18 cellular contexts compared by ENCODE assay signal in the genomic region with DNA sequence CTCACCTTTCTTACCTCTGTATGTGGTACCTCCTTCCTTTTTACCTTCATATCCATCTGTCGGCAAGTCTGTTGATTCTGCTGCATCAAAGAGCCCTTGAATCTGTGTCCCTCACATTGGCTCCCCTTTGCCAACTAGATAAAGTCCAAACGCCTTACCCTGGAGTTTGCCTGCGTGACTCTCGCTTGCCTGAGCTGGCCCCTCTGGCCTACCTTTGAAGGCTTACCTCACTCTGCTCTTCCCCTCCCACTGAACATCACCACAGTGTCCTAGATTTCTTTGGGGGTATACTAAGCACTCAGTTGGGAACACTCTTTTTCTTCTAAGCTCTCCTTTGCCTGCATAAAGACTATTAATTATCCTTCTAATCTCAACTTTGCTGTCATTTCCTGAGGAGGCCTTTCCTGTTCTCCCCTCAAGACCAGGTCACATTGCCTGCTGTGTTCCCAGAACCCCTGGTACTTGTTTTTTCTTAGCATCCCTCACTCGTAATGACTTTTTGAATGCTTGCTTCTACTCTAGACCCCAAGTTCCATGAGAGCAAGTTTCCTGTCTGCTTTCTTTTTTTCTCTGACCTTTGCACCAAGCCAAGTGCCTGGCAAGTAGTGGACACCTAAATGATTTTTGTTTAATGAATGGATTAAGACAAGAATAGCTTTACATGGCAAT.
A peak's percentile ranks its signal among the peaks of the same experiment; 100 is the strongest.
DNase-seq lines count a peak whose midpoint lies in the region; ATAC-seq and TF ChIP-seq lines count a peak whose summit lies in the region.
"Had no signal": no experiment of that assay in that cellular context is flagged by ENCODE, and none has a peak within 500 bp of the region (broad histone marks: within the 10 kb centered on the region; RNA-seq: fewer than 3 reads in every experiment).

No MANE protein-coding gene starts in this region.

- H3K9me3 Mint-ChIP-seq in Caco-2 (ENCODE audit: unreplicated experiment): no peaks in the 10 kb centered on the region

- ATAC-seq in lower lobe of right lung: no peak
- ATAC-seq: foreskin keratinocyte had no signal

- 82 to 90% methylated on average over 5 of the region's 5 CpGs for WGBS in esophagus squamous epithelium, 2 donors

- H3K27me3 ChIP-seq in A673 (replicated peaks; ENCODE audit: insufficient read depth, low read depth, low read length, poor library complexity) (no peaks in the 10 kb centered on the region), Caco-2 (replicated peaks; ENCODE audit: control insufficient read depth, insufficient read depth, low read length) (no peaks in the 10 kb centered on the region), lower lobe of right lung (ENCODE audit: low read depth) (no peaks in the 10 kb centered on the region), esophagus squamous epithelium (no peaks in the 10 kb centered on the region), H7 (ENCODE audit: control insufficient read depth, insufficient read depth, low read length) (no peaks in the 10 kb centered on the region), uterus (no peaks in the 10 kb centered on the region)
- H3K27me3 ChIP-seq: foreskin keratinocyte, ovary had no signal

- H3K27me3 Mint-ChIP-seq in Caco-2 (ENCODE audit: insufficient read depth, unreplicated experiment): no peaks in the 10 kb centered on the region

- peaks cover 38% of the 10 kb centered on the region for H3K4me1 Mint-ChIP-seq in Caco-2 (ENCODE audit: low read depth, unreplicated experiment)

- no peak overlapping the region for H3K4me3 Mint-ChIP-seq in Caco-2 (ENCODE audit: unreplicated experiment)

- intact Hi-C loops in A673 (cut with micrococcal nuclease; ENCODE audit: unreplicated experiment) (no loop called here), Caco-2 (cut with micrococcal nuclease; ENCODE audit: unreplicated experiment) (no loop called here), lower lobe of right lung (cut with DNase I) (no loop called here), esophagus squamous epithelium (cut with DNase I) (no loop called here), uterus (cut with DNase I; ENCODE audit: low total_unique reads) (no loop called here)

- H3K27ac Mint-ChIP-seq in Caco-2 (ENCODE audit: unreplicated experiment): peak overlapping the region; percentile 3

- H3K27ac ChIP-seq in A673 (ENCODE audit: low read depth, low read length, poor library complexity, severe bottlenecking) (no peak overlapping the region), lower lobe of right lung (peak overlapping the region; percentile 38), esophagus squamous epithelium (peak overlapping the region in 1 of 4 donors; percentile 20), uterus (peak overlapping the region in 1 of 2 donors; percentile 16)
- H3K27ac ChIP-seq: foreskin keratinocyte, HL-60, ovary, skin epidermis had no signal

- DNase-seq in A673 (ENCODE audit: low spot score): peak; percentile 5
- DNase-seq in Caco-2: no peak
- DNase-seq in dermis blood vessel endothelial cell: peak; percentile 76
- DNase-seq in lower lobe of right lung: no peak
- DNase-seq in esophagus squamous epithelium (lab: John Stamatoyannopoulos, UW): no peak
- DNase-seq in H7: no peak
- DNase-seq in uterus: no peak
- no peak for DNase-seq in OCI-M1 (lab: John Stamatoyannopoulos, UW)
- DNase-seq: AML-193; Calu3; foreskin keratinocyte; NCI-H187 treated with DMSO at 0.1 percent for 48 hours; NCI-H345; ovary; stimulated activated CD4-positive, alpha-beta T cell treated with anti-CD3 and anti-CD28 coated beads, Interleukin-4, amount 100 ng/mL, for 24 hours had no signal

- H3K36me3 ChIP-seq in A673 (ENCODE audit: insufficient read depth, low read length, poor library complexity, severe bottlenecking) (peaks cover 12% of the 10 kb centered on the region), Caco-2 (ENCODE audit: control insufficient read depth, insufficient read depth, low read length) (no peaks in the 10 kb centered on the region; the same call in 1 of the 2 replicates), lower lobe of right lung (peaks cover 69% of the 10 kb centered on the region), esophagus squamous epithelium (peaks cover 0 to 81% (median 3%) of the 10 kb centered on the region in 3 donors), H7 (replicated peaks; ENCODE audit: control insufficient read depth, insufficient read depth, low read length) (peaks cover 6% of the 10 kb centered on the region), uterus (no peaks in the 10 kb centered on the region)
- H3K36me3 ChIP-seq: ovary had no signal

- H3K4me3 ChIP-seq in A673 (ENCODE audit: low read depth, low read length, poor library complexity, severe bottlenecking): no peak overlapping the region
- no peak overlapping the region for H3K4me3 ChIP-seq in Caco-2 (ENCODE audit: low read depth, low read length)
- no peak overlapping the region for H3K4me3 ChIP-seq in lower lobe of right lung
- no peak overlapping the region for H3K4me3 ChIP-seq in esophagus squamous epithelium
- H3K4me3 ChIP-seq in H7 (ENCODE audit: insufficient read depth, low read depth, low read length): no peak overlapping the region
- no peak overlapping the region for H3K4me3 ChIP-seq in uterus
- H3K4me3 ChIP-seq: HAP-1, ovary, skin epidermis had no signal

- peaks cover 31% of the 10 kb centered on the region for H3K36me3 Mint-ChIP-seq in Caco-2 (ENCODE audit: insufficient read depth, unreplicated experiment)

- CTCF ChIA-PET in A673 (lab: Charles Lee) (no interaction called here), Caco-2 (lab: Charles Lee) (no interaction called here)

- no TSS peak for BruUV-seq in A673 (replicated peaks; lab: Mats Ljungman, UMichigan)
- BruUV-seq in Caco-2 (replicated peaks; lab: Mats Ljungman, UMichigan): no TSS peak

- no peaks in the 10 kb centered on the region for H3K9me3 ChIP-seq in A673 (ENCODE audit: low read depth, low read length, poor library complexity, severe bottlenecking)
- no peaks in the 10 kb centered on the region for H3K9me3 ChIP-seq in Caco-2
- no peaks in the 10 kb centered on the region for H3K9me3 ChIP-seq in lower lobe of right lung
- H3K9me3 ChIP-seq in esophagus squamous epithelium: no peaks in the 10 kb centered on the region
- H3K9me3 ChIP-seq in uterus: no peaks in the 10 kb centered on the region
- H3K9me3 ChIP-seq: HAP-1, ovary had no signal

- POLR2A ChIA-PET in A673 (lab: Charles Lee; ENCODE audit: low non-redundant PET) (no interaction called here), Caco-2 (lab: Charles Lee) (no interaction called here)

- peaks cover 15% of the 10 kb centered on the region for H3K4me1 ChIP-seq in A673 (ENCODE audit: insufficient read depth, low read length, poor library complexity, severe bottlenecking)
- peaks cover 23% of the 10 kb centered on the region for H3K4me1 ChIP-seq in Caco-2
- peaks cover 34% of the 10 kb centered on the region for H3K4me1 ChIP-seq in lower lobe of right lung
- H3K4me1 ChIP-seq in esophagus squamous epithelium: peaks cover 0 to 28% (median 8%) of the 10 kb centered on the region in 3 donors
- H3K4me1 ChIP-seq in uterus: no peaks in the 10 kb centered on the region
- H3K4me1 ChIP-seq: foreskin keratinocyte had no signal

- TF ChIP-seq CTCF in A673 (conservative IDR thresholded peaks at IDR 0.05; ENCODE audit: low read depth, low read length) (no peak), Caco-2 (IDR thresholded peaks at IDR 0.05; ENCODE audit: insufficient read depth in 1 of 2, low read depth in 1 of 2, low read length in 1 of 2, severe bottlenecking in 1 of 2, unreplicated experiment in 1 of 2) (no peak), lower lobe of right lung (IDR thresholded peaks at IDR 0.05) (no peak), esophagus squamous epithelium (IDR thresholded peaks at IDR 0.05) (no peak), uterus (IDR thresholded peaks at IDR 0.05) (no peak)

- TF ChIP-seq POLR2A in esophagus squamous epithelium (IDR thresholded peaks at IDR 0.05) (no peak), uterus (IDR thresholded peaks at IDR 0.05) (no peak)

Comparison
In these comparisons a context has a peak if more than half of its experiments do, and no peak if none do; other contexts are left out.
1. DNase-seq: peak in A673 (single experiment) and dermis blood vessel endothelial cell (single experiment); none in Caco-2 (0 of 2), lower lobe of right lung (single experiment), esophagus squamous epithelium (single experiment), H7 (single experiment), uterus (0 of 2) and OCI-M1 (single experiment).